8 cellular contexts compared by ENCODE assay signal in the genomic region with DNA sequence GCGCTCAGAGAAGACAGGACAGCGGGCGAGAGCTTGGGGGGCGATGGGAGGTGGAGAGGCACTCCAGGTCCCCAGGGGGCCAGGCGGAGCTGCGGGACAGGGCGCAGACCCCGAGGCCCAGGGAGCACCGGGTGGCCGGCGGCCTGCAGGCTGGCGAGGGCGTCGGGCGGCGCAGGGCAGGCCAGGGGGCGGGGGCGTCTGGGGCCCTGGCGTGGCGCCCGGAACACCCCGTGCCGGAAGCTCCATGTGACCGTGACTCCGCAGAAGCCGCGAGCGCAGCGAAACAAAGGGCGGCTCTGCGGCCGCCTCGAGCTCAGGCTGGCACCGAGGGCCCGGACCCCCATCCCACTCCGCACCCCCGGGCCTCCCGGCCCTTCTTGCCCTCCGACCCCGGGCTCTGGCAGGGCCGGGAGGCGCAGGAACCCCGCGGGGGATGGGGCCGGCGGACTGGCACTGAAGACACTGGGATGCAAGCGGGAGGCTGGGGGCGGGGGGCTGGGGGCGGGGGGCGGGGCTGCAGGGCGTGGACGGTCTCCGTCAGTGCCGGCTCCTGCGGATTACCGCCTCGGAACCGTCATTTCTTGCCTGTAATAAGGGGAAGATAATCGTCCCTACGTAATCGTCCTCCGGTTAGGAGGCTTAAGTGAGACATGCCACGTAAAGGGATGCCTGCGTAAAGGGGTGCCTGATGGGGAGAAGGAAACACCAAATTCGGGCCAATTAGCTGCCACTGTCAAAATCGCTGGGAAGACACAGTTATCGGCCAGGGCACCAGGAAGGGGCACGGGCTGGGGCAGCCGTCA. TPM values are rescaled to one million over a fixed set of nuclear protein-coding genes. Genes with fewer than 3 reads are reported as not detected.
DNase-seq lines count a peak whose midpoint lies in the region; ATAC-seq and TF ChIP-seq lines count a peak whose summit lies in the region.

No MANE protein-coding gene starts in this region.

- peak overlapping the region; percentile 96 for H3K4me2 ChIP-seq in trophoblast cell (ENCODE audit: low read length)

- peak overlapping the region; percentile 70 for H3K9ac ChIP-seq in trophoblast cell (ENCODE audit: low read length)

- H3K27ac ChIP-seq in trophoblast cell (ENCODE audit: low read depth, low read length) (no peak overlapping the region), tibial artery (peak overlapping the region; percentile 94 to 97)

- H3K4me3 Mint-ChIP-seq in IgD-negative memory B cell: peak overlapping the region; percentile 58 to 95 (median 89)

- peak overlapping the region; percentile 76 for H3K18ac ChIP-seq in trophoblast cell (ENCODE audit: low read length)

- no peaks in the 10 kb centered on the region for H3K36me3 ChIP-seq in trophoblast cell (ENCODE audit: control insufficient read depth in 1 of 2, insufficient read depth in 2 of 2, low read length in 2 of 2)
- H3K36me3 ChIP-seq in tibial artery: no peaks in the 10 kb centered on the region

- peak overlapping the region; percentile 67 to 97 (median 90) for H3K27ac Mint-ChIP-seq in IgD-negative memory B cell
- H3K27ac Mint-ChIP-seq in activated naive CD4-positive, alpha-beta T cell treated with anti-CD3 and anti-CD28 coated beads, Interleukin-2, amount 50 U/mL, for 72 hours: peak overlapping the region; percentile 93 to 98

- H4K8ac ChIP-seq in trophoblast cell (ENCODE audit: low read depth, low read length): peak overlapping the region; percentile 97

- peak; percentile 76 for DNase-seq in DMS53 treated with DMSO at 0.1 percent for 48 hours (lab: John Stamatoyannopoulos, UW; ENCODE audit: unreplicated experiment)
- DNase-seq in SK-MEL-5 (ENCODE audit: low read depth, low spot score): peak; percentile 92
- DNase-seq in activated naive CD4-positive, alpha-beta T cell treated with anti-CD3 and anti-CD28 coated beads, Interleukin-2, amount 50 U/mL, for 72 hours (ENCODE audit: low spot score in 2 of 2): peak; percentile 73 to 88
- peak; percentile 96 for DNase-seq in Right ventricle myocardium inferior (ENCODE audit: missing footprints)
- peak in 1 of 2 donors; percentile 50 for DNase-seq in trophoblast cell
- DNase-seq in tibial artery: peak; percentile 81 to 95

- H3K9me3 ChIP-seq in trophoblast cell (ENCODE audit: insufficient read depth, low read depth, low read length) (peaks cover 2% of the 10 kb centered on the region), tibial artery (no peaks in the 10 kb centered on the region)

- peak overlapping the region; percentile 88 for H4K12ac ChIP-seq in trophoblast cell (ENCODE audit: low read depth, low read length)

- H3K4me3 ChIP-seq in trophoblast cell (ENCODE audit: low read depth, low read length) (peak overlapping the region; percentile 64), tibial artery (peak overlapping the region; percentile 56 to 66)

- no peaks in the 10 kb centered on the region for H3K9me3 Mint-ChIP-seq in IgD-negative memory B cell
- no peaks in the 10 kb centered on the region for H3K9me3 Mint-ChIP-seq in activated naive CD4-positive, alpha-beta T cell treated with anti-CD3 and anti-CD28 coated beads, Interleukin-2, amount 50 U/mL, for 72 hours

- no peaks in the 10 kb centered on the region for H3K27me3 Mint-ChIP-seq in IgD-negative memory B cell

- peak overlapping the region; percentile 75 for H2BK120ac ChIP-seq in trophoblast cell (ENCODE audit: insufficient read depth, low read length, poor library complexity)

- peak overlapping the region; percentile 72 for H4K91ac ChIP-seq in trophoblast cell (ENCODE audit: low read depth, low read length)

- ATAC-seq in GM21515 (IDR thresholded peaks at IDR 0.05; ENCODE audit: unreplicated experiment): peak; percentile 78
- peak; percentile 82 to 89 for ATAC-seq in activated naive CD4-positive, alpha-beta T cell treated with anti-CD3 and anti-CD28 coated beads, Interleukin-2, amount 50 U/mL, for 72 hours
- peak; percentile 82 for ATAC-seq in Right ventricle myocardium inferior

- no peak overlapping the region for H3K23ac ChIP-seq in trophoblast cell (ENCODE audit: low read length)

- peaks cover 3% of the 10 kb centered on the region for H3K79me2 ChIP-seq in trophoblast cell (ENCODE audit: control insufficient read depth, insufficient read depth, low read length, poor library complexity)

- intact Hi-C loops in Right ventricle myocardium inferior (cut with DNase I): loop anchor here (1.0 to 2.0 kb wide), 2 partner anchors 63 to 102 kb away; a partner anchor contains a TSS
- intact Hi-C loops in tibial artery (cut with DNase I; ENCODE audit: low total_unique reads): loop anchor here (5.0 kb wide), 1 partner anchor 100 kb away; a partner anchor contains a TSS

- in situ Hi-C loops in SK-MEL-5 (cut with HindIII; ENCODE audit: low pct_unique_long_range_greater_than_20kb, low sequenced_read_pairs): no loop called here

- H3K4me1 ChIP-seq in trophoblast cell (ENCODE audit: control insufficient read depth in 1 of 2, insufficient read depth in 2 of 2, low read length in 2 of 2) (peaks cover 8 to 10% of the 10 kb centered on the region in 2 experiments), tibial artery (peaks cover 0 to 45% (median 36%) of the 10 kb centered on the region in 4 donors)

- peaks cover 6% of the 10 kb centered on the region for H3K79me1 ChIP-seq in trophoblast cell (ENCODE audit: low read length)

- H2BK12ac ChIP-seq in trophoblast cell (ENCODE audit: low read length): peak overlapping the region; percentile 27

- H2AK5ac ChIP-seq in trophoblast cell (ENCODE audit: low read length): peak overlapping the region; percentile 86

- no peak for TF ChIP-seq CTCF in tibial artery (IDR thresholded peaks at IDR 0.05)

- H2BK5ac ChIP-seq in trophoblast cell (ENCODE audit: low read depth, low read length, poor library complexity): no peak overlapping the region

- H3K4me1 Mint-ChIP-seq in IgD-negative memory B cell: peaks cover 4 to 12% (median 5%) of the 10 kb centered on the region in 3 donors

- H3K27me3 ChIP-seq in trophoblast cell (ENCODE audit: insufficient read depth, low read length): no peaks in the 10 kb centered on the region
- H3K27me3 ChIP-seq in tibial artery: no peaks in the 10 kb centered on the region

- H3K14ac ChIP-seq in trophoblast cell (ENCODE audit: low read length): peak overlapping the region; percentile 78

- peak overlapping the region; percentile 36 for H3K4ac ChIP-seq in trophoblast cell (ENCODE audit: low read depth, low read length)

- peak overlapping the region; percentile 85 for H2AFZ ChIP-seq in trophoblast cell (ENCODE audit: insufficient read depth, low read length, poor library complexity)

- no peaks in the 10 kb centered on the region for H3K36me3 Mint-ChIP-seq in IgD-negative memory B cell
- no peaks in the 10 kb centered on the region for H3K36me3 Mint-ChIP-seq in activated naive CD4-positive, alpha-beta T cell treated with anti-CD3 and anti-CD28 coated beads, Interleukin-2, amount 50 U/mL, for 72 hours

- no CpG with 5 or more reads among the region's 69 CpGs for WGBS in trophoblast cell (ENCODE audit: extremely low coverage, insufficient coverage, insufficient read length)

RNA-seq across cellular contexts. Expression of a gene that starts 19.2 kb away (rescaled TPM):
- polyA plus RNA-seq in IgD-negative memory B cell: not detected
- 0.40 and 0.66 TPM in 2 replicates for total RNA-seq in SK-MEL-5 (2014; rRNA removed; shearing (Covaris generic))
- not detected in 2 replicates for polyA plus RNA-seq in SK-MEL-5 (2015; cell fraction: cytosol; rRNA removed)
- polyA plus RNA-seq in SK-MEL-5 (2015; cell fraction: nucleus; rRNA removed): 1.8 and 3.9 TPM in 2 replicates
- total RNA-seq in activated naive CD4-positive, alpha-beta T cell treated with anti-CD3 and anti-CD28 coated beads, Interleukin-2, amount 50 U/mL, for 72 hours: 1 to 10 TPM in 1 of 2 donors, under 1 TPM in 1; 0.55 to 2.5 TPM
- not detected for total RNA-seq in Right ventricle myocardium inferior
- polyA plus RNA-seq in trophoblast cell (2013): 0.14 and 0.17 TPM in 2 replicates

RNA-seq across cellular contexts. Expression of a gene that starts 27.5 kb away (rescaled TPM):
- 542 TPM for polyA plus RNA-seq in IgD-negative memory B cell
- total RNA-seq in SK-MEL-5 (2014; rRNA removed; shearing (Covaris generic)): 11.3 and 21.8 TPM in 2 replicates
- 10.9 and 14.2 TPM in 2 replicates for polyA plus RNA-seq in SK-MEL-5 (2015; cell fraction: cytosol; rRNA removed)
- 2.4 and 2.9 TPM in 2 replicates for polyA plus RNA-seq in SK-MEL-5 (2015; cell fraction: nucleus; rRNA removed)
- total RNA-seq in activated naive CD4-positive, alpha-beta T cell treated with anti-CD3 and anti-CD28 coated beads, Interleukin-2, amount 50 U/mL, for 72 hours: 10 to 100 TPM; 38.0 to 39.8 TPM
- total RNA-seq in Right ventricle myocardium inferior: 5.2 TPM
- polyA plus RNA-seq in trophoblast cell (2013): 242 and 243 TPM in 2 replicates
